1 cellular context compared by ENCODE assay signal in genomic region chr13:49374585-49375290, GRCh38.
A peak's percentile ranks its signal among the peaks of the same experiment; 100 is the strongest.
TF ChIP-seq lines count a peak whose summit lies in the region.

No MANE protein-coding gene starts in this region.

TF ChIP-seq in K562, 482 proteins besides CTCF, POLR2A, EP300 and RAD21 (continued from another document):
- peak; percentile 61; the same call in 1 of the 2 replicates for TF ChIP-seq HMBOX1 (IDR thresholded peaks at IDR 0.05)
- no peak for TF ChIP-seq PURB (CRISPR knock-in tag; IDR thresholded peaks at IDR 0.05; ENCODE audit: low read depth)
